ENCODE assay signal across 33 cellular contexts in the genomic region with DNA sequence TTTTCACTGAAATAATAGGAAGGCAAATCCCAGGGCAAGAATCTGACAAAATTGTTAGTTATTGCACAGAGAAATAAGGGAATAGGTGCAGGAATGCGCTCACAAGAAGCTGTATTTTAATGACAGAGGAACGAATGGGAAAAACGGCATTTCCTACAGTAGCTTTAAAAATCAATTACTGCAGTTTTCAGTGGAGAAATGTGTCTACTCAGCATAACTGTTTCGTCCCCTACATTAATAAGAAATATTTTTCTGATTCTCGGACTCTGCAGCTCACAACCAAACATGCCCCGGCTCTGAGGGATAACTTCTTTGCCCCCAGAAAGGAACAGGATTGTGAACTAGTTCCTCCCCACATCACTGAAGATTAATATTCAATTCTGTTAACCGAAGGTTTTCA. TPM values are rescaled to one million over a fixed set of nuclear protein-coding genes. Genes with fewer than 3 reads are reported as not detected.
"Had no signal": no experiment of that assay in that cellular context is flagged by ENCODE, and none has a peak within 500 bp of the region (broad histone marks: within the 10 kb centered on the region; RNA-seq: fewer than 3 reads in every experiment).

No MANE protein-coding gene starts in this region.

- H3K4me3 ChIP-seq: pancreas, prostate gland, skin epidermis, smooth muscle cell, spleen, suprapubic skin, testis, tibial artery, transverse colon, upper lobe of right lung, uterus had no signal

- H3K27ac Mint-ChIP-seq: naive thymus-derived CD4-positive, alpha-beta T cell; natural killer cell; nephron; stimulated activated memory B cell treated with anti-CD40 and anti-IgM and Interleukin-4, amounts not matched to agents 10 μg/mL and 1 μg/mL and 100 μg/mL, for 72 hours; stimulated activated naive CD8-positive, alpha-beta T cell treated with anti-CD3 and anti-CD28 coated beads, Interleukin-15, amount 100 ng/mL, for 72 hours; type B pancreatic cell had no signal

- H3K27ac ChIP-seq: neutrophil, pancreas, prostate gland, skin epidermis, spleen, suprapubic skin, testis, tibial artery, transverse colon, upper lobe of right lung, uterus had no signal

- H3K4me3 Mint-ChIP-seq: naive thymus-derived CD4-positive, alpha-beta T cell; natural killer cell; nephron; neural crest cell; stimulated activated memory B cell treated with anti-CD40 and anti-IgM and Interleukin-4, amounts not matched to agents 10 μg/mL and 1 μg/mL and 100 μg/mL, for 72 hours; stimulated activated naive CD8-positive, alpha-beta T cell treated with anti-CD3 and anti-CD28 coated beads, Interleukin-15, amount 100 ng/mL, for 72 hours; type B pancreatic cell had no signal

- H3K4me1 Mint-ChIP-seq: naive thymus-derived CD4-positive, alpha-beta T cell; natural killer cell; nephron; neural crest cell; stimulated activated memory B cell treated with anti-CD40 and anti-IgM and Interleukin-4, amounts not matched to agents 10 μg/mL and 1 μg/mL and 100 μg/mL, for 72 hours; stimulated activated naive CD8-positive, alpha-beta T cell treated with anti-CD3 and anti-CD28 coated beads, Interleukin-15, amount 100 ng/mL, for 72 hours had no signal

- H3K4me1 ChIP-seq: pancreas, prostate gland, spleen, suprapubic skin, testis, tibial artery, transverse colon, upper lobe of right lung, uterus had no signal

- H3K9me3 Mint-ChIP-seq: natural killer cell, neural crest cell had no signal

- H3K36me3 ChIP-seq: neutrophil, pancreas, prostate gland, spleen, suprapubic skin, tibial artery, transverse colon, upper lobe of right lung, uterus had no signal

- H3K27me3 Mint-ChIP-seq: stimulated activated memory B cell treated with anti-CD40 and anti-IgM and Interleukin-4, amounts not matched to agents 10 μg/mL and 1 μg/mL and 100 μg/mL, for 72 hours had no signal

- H3K4me2 ChIP-seq: smooth muscle cell had no signal

- ATAC-seq: naive thymus-derived CD4-positive, alpha-beta T cell; natural killer cell; pancreas; right cardiac atrium; sciatic nerve; stimulated activated memory B cell treated with anti-CD40 and anti-IgM and Interleukin-4, amounts not matched to agents 10 μg/mL and 1 μg/mL and 100 μg/mL, for 72 hours; stimulated activated naive CD8-positive, alpha-beta T cell treated with anti-CD3 and anti-CD28 coated beads, Interleukin-15, amount 100 ng/mL, for 72 hours; stimulated activated naive CD8-positive, alpha-beta T cell treated with anti-CD3 and anti-CD28 coated beads, Interleukin-15, Interleukin-2, amounts not matched to agents 100 U/mL and 50 U/mL, for 24 hours; upper lobe of right lung had no signal

- H3K36me3 Mint-ChIP-seq: naive thymus-derived CD4-positive, alpha-beta T cell; natural killer cell; stimulated activated memory B cell treated with anti-CD40 and anti-IgM and Interleukin-4, amounts not matched to agents 10 μg/mL and 1 μg/mL and 100 μg/mL, for 72 hours; type B pancreatic cell had no signal

- FAIRE-seq: pancreas had no signal

- H3K9me3 ChIP-seq: neutrophil, pancreas, prostate gland, suprapubic skin, testis, tibial artery, transverse colon, upper lobe of right lung, uterus had no signal

- H3K27me3 ChIP-seq: neutrophil, testis, tibial artery, transverse colon, uterus had no signal

- DNase-seq: naive thymus-derived CD4-positive, alpha-beta T cell; natural killer cell; nucleus accumbens; pancreas; right cardiac atrium; spleen; stimulated activated CD4-positive, alpha-beta T cell treated with anti-CD3 and anti-CD28 coated beads, Interleukin-12 subunit alpha, Interleukin-12 subunit beta, amount 100 ng/mL, for 4 hours; stimulated activated CD4-positive, alpha-beta T cell treated with anti-CD3 and anti-CD28 coated beads, Interleukin-1b, Interleukin-23, amount 100 ng/mL, for 48 hours; stimulated activated CD4-positive, alpha-beta T cell treated with anti-CD3 and anti-CD28 coated beads, Interleukin-4, amount 100 ng/mL, for 1 hour; stimulated activated CD4-positive, alpha-beta T cell treated with anti-CD3 and anti-CD28 coated beads, Interleukin-4, amount 100 ng/mL, for 4 hours; stimulated activated CD8-positive, alpha-beta memory T cell treated with anti-CD3 and anti-CD28 coated beads, Interleukin-4, amount 100 ng/mL, for 48 hours; stimulated activated naive CD4-positive, alpha-beta T cell; stimulated activated naive CD8-positive, alpha-beta T cell treated with anti-CD3 and anti-CD28 coated beads, Interleukin-15, amount 100 ng/mL, for 72 hours; stimulated activated naive CD8-positive, alpha-beta T cell treated with anti-CD3 and anti-CD28 coated beads, Interleukin-15, Interleukin-2, amounts not matched to agents 100 U/mL and 50 U/mL, for 24 hours; substantia nigra; tibial artery; transverse colon; upper lobe of right lung; uterus had no signal

RNA-seq across cellular contexts. Expression of a gene that starts 44.9 kb away (rescaled TPM):
- total RNA-seq: osteocyte, posterior vena cava, pulmonary artery endothelial cell, right cardiac atrium, smooth muscle cell, upper lobe of right lung had no signal
- polyA plus RNA-seq: naive thymus-derived CD4-positive, alpha-beta T cell; right cardiac atrium; smooth muscle cell had no signal
